1 cellular context compared by ENCODE assay signal in genomic region chr10:11404931-11405330, GRCh38.
TF ChIP-seq lines count a peak whose summit lies in the region.

No MANE protein-coding gene starts in this region.

TF ChIP-seq in SK-N-SH, 30 proteins besides CTCF, POLR2A, EP300 and RAD21 (continued from another document):
- TF ChIP-seq REST (IDR thresholded peaks at IDR 0.05; ENCODE audit: low read depth, low read length) (no peak), FOXJ3 (CRISPR knock-in tag; IDR thresholded peaks at IDR 0.05) (no peak)
